ENCODE assay signal across 14 cellular contexts in genomic region chr1:198904356-198904755, GRCh38.
DNase-seq lines count a peak whose midpoint lies in the region; ATAC-seq and TF ChIP-seq lines count a peak whose summit lies in the region.
"Had no signal": no experiment of that assay in that cellular context is flagged by ENCODE, and none has a peak within 500 bp of the region (broad histone marks: within the 10 kb centered on the region; RNA-seq: fewer than 3 reads in every experiment).

No MANE protein-coding gene starts in this region.

- peak overlapping the region; percentile 78 for H3K27ac Mint-ChIP-seq in osteocyte (ENCODE audit: unreplicated experiment)
- H3K27ac Mint-ChIP-seq: nephron progenitor cell had no signal

- H3K4me1 ChIP-seq in aorta (ENCODE audit: control insufficient read depth in 1 of 2, insufficient read depth in 2 of 2, low read length in 2 of 2): no peaks in the 10 kb centered on the region
- H3K4me1 ChIP-seq: gastroesophageal sphincter had no signal

- no peaks in the 10 kb centered on the region for H3K27me3 ChIP-seq in aorta (ENCODE audit: control insufficient read depth in 1 of 2, insufficient read depth in 2 of 2, low read length in 1 of 2)
- H3K27me3 ChIP-seq: gastroesophageal sphincter had no signal

- H3K4me3 Mint-ChIP-seq in osteocyte (ENCODE audit: unreplicated experiment): no peak overlapping the region
- H3K4me3 Mint-ChIP-seq: nephron progenitor cell had no signal

- TF ChIP-seq CTCF in RWPE1 (conservative IDR thresholded peaks at IDR 0.05; ENCODE audit: low read depth) (no peak), osteocyte (IDR thresholded peaks at IDR 0.05) (no peak)

- H3K9me3 ChIP-seq in aorta (ENCODE audit: control insufficient read depth, low read length): no peaks in the 10 kb centered on the region
- H3K9me3 ChIP-seq: gastroesophageal sphincter had no signal

- H3K9me3 Mint-ChIP-seq in osteocyte (ENCODE audit: unreplicated experiment): no peaks in the 10 kb centered on the region
- H3K9me3 Mint-ChIP-seq: nephron progenitor cell had no signal

- no peak overlapping the region for H3K4me3 ChIP-seq in aorta (ENCODE audit: low read length in 2 of 2)
- H3K4me3 ChIP-seq: gastroesophageal sphincter, skin epidermis had no signal

- peaks cover 64% of the 10 kb centered on the region for H3K4me1 Mint-ChIP-seq in osteocyte (ENCODE audit: unreplicated experiment)

- CTCF ChIA-PET in RWPE1 (lab: Yijun Ruan, JAX): interaction anchor here (0.8 to 1.0 kb wide), 3 partner anchors 11 to 209 kb away, joined by 3 to 5 read pairs (median 3); no protein-coding TSS in a partner anchor

- intact Hi-C loops in aorta (cut with DNase I): no loop called here

- no peaks in the 10 kb centered on the region for H3K36me3 ChIP-seq in aorta (ENCODE audit: control insufficient read depth in 1 of 2, insufficient read depth in 2 of 2, low read length in 1 of 2)
- H3K36me3 ChIP-seq: gastroesophageal sphincter had no signal

- H3K36me3 Mint-ChIP-seq in osteocyte (ENCODE audit: unreplicated experiment): peaks cover 40% of the 10 kb centered on the region

- POLR2A ChIA-PET in RWPE1 (lab: Yijun Ruan, JAX; ENCODE audit: low non-redundant PET): no interaction called here

- H3K27ac ChIP-seq in RWPE1 (no peak overlapping the region), epithelial cell of prostate (peak overlapping the region; percentile 82), aorta (ENCODE audit: low read depth in 1 of 2, low read length in 2 of 2) (no peak overlapping the region)
- H3K27ac ChIP-seq: gastroesophageal sphincter had no signal

- 93 to 94% methylated on average over 2 of the region's 2 CpGs for WGBS in aorta, 2 donors

- H3K27me3 Mint-ChIP-seq in osteocyte (ENCODE audit: unreplicated experiment): no peaks in the 10 kb centered on the region

- ATAC-seq in aorta (ENCODE audit: low FRiP score): no peak
- no peak for ATAC-seq in GM21515 (IDR thresholded peaks at IDR 0.05; ENCODE audit: unreplicated experiment)
- ATAC-seq: gastroesophageal sphincter had no signal

- DNase-seq in ELR (ENCODE audit: low read depth) (peak; percentile 71), RWPE1 (ENCODE audit: low spot score) (peak; percentile 36), epithelial cell of prostate (ENCODE audit: low read depth, low spot score) (no peak), osteocyte (ENCODE audit: extremely low spot score, unreplicated experiment) (no peak), aorta (no peak), COLO668 (lab: John Stamatoyannopoulos, UW; ENCODE audit: unreplicated experiment) (no peak), NCI-H146 treated with DMSO at 0.1 percent for 48 hours (lab: John Stamatoyannopoulos, UW; ENCODE audit: unreplicated experiment) (no peak)
- DNase-seq: activated effector memory CD4-positive, alpha-beta T cell treated with anti-CD3 and anti-CD28 coated beads, Interleukin-2, amount 50 U/mL, for 16 hours; NCI-H2227 treated with DMSO at 0.1 percent for 48 hours; nephron progenitor cell; RPMI8226 had no signal

Comparison
In these comparisons a context has a peak if more than half of its experiments do, and no peak if none do; other contexts are left out.
1. DNase-seq: peak in ELR (single experiment) and RWPE1 (single experiment); none in epithelial cell of prostate (single experiment), osteocyte (single experiment), aorta (0 of 2), COLO668 (single experiment) and NCI-H146 treated with DMSO at 0.1 percent for 48 hours (single experiment).